In genomic region chr7:105012503-105013282, GRCh38 we compare ENCODE assay signal across 1 cellular context.
A peak's percentile ranks its signal among the peaks of the same experiment; 100 is the strongest.
TF ChIP-seq lines count a peak whose summit lies in the region.

No MANE protein-coding gene starts in this region.

TF ChIP-seq in HepG2, 621 proteins besides CTCF, POLR2A, EP300 and RAD21 (continued from another document and continues in another):
- peak; percentile 73 for TF ChIP-seq HMGXB3 (CRISPR knock-in tag; IDR thresholded peaks at IDR 0.05; ENCODE audit: borderline replicate concordance)
- TF ChIP-seq NFAT5 (CRISPR knock-in tag; IDR thresholded peaks at IDR 0.05) = 0 out of 2 replicates have a peak, but pooled peaks have one; percentile 15
- TF ChIP-seq MXI1 (IDR thresholded peaks at IDR 0.05; ENCODE audit: borderline replicate concordance, low read depth, low read length) = peak; percentile 52; the same call in 1 of the 3 replicates
- 0 out of 2 replicates have a peak, but pooled peaks have one; percentile 65 for TF ChIP-seq ZNF615 (CRISPR knock-in tag; IDR thresholded peaks at IDR 0.05; ENCODE audit: borderline replicate concordance)
- no peak for TF ChIP-seq FOXA1 (IDR thresholded peaks at IDR 0.05)
- TF ChIP-seq FOXA1 (CRISPR knock-in tag; IDR thresholded peaks at IDR 0.05) = peak; percentile 15; the same call in 1 of the 2 replicates
- 0 out of 2 replicates have a peak, but pooled peaks have one; percentile 81 for TF ChIP-seq HINFP (CRISPR knock-in tag; IDR thresholded peaks at IDR 0.05; ENCODE audit: low read depth)
- 0 out of 2 replicates have a peak, but pooled peaks have one; percentile 30 for TF ChIP-seq XBP1 (CRISPR knock-in tag; IDR thresholded peaks at IDR 0.05)
- TF ChIP-seq REL (CRISPR knock-in tag; conservative IDR thresholded peaks at IDR 0.05) = peak; percentile 73; the same call in 1 of the 2 replicates
- TF ChIP-seq SMAD9 (CRISPR knock-in tag; IDR thresholded peaks at IDR 0.05) = 0 out of 2 replicates have a peak, but pooled peaks have one; percentile 5
- peak; percentile 10; the same call in 1 of the 2 replicates for TF ChIP-seq ZBTB49 (CRISPR knock-in tag; IDR thresholded peaks at IDR 0.05; ENCODE audit: borderline replicate concordance)
- TF ChIP-seq AGO2 (optimal IDR thresholded peaks at IDR 0.05; ENCODE audit: low read depth, low read length) = peak; percentile 99
- TF ChIP-seq PHB2 (IDR thresholded peaks at IDR 0.05; ENCODE audit: partially characterized antibody) = no peak
- TF ChIP-seq NR2F1 (CRISPR knock-in tag; IDR thresholded peaks at IDR 0.05) = 0 out of 4 replicates have a peak, but pooled peaks of 1 of the 2 experiments have one; percentile 3
- TF ChIP-seq ZNF777 (CRISPR knock-in tag; IDR thresholded peaks at IDR 0.05) = no peak; the same call in none of the 2 replicates
- no peak for TF ChIP-seq CENPX (CRISPR knock-in tag; IDR thresholded peaks at IDR 0.05)
- peak; percentile 87 for TF ChIP-seq ZNF580 (CRISPR knock-in tag; IDR thresholded peaks at IDR 0.05; ENCODE audit: borderline replicate concordance, low read depth)
- no peak; the same call in 1 of the 2 replicates for TF ChIP-seq DMTF1 (CRISPR knock-in tag; IDR thresholded peaks at IDR 0.05)
- peak; percentile 69 for TF ChIP-seq ZEB1 (IDR thresholded peaks at IDR 0.05; ENCODE audit: insufficient replicate concordance, low read depth)
- no peak for TF ChIP-seq FOXP1 (IDR thresholded peaks at IDR 0.05)
- peak; percentile 31; the same call in 1 of the 2 replicates for TF ChIP-seq FOXP1 (CRISPR knock-in tag; IDR thresholded peaks at IDR 0.05)
- TF ChIP-seq HOMEZ (CRISPR knock-in tag; IDR thresholded peaks at IDR 0.05; ENCODE audit: low read depth) = peak; percentile 24; the same call in 1 of the 2 replicates
- peak; percentile 60 for TF ChIP-seq HNRNPLL (IDR thresholded peaks at IDR 0.05; ENCODE audit: low read depth, low read length, poor library complexity, severe bottlenecking)
- peak; percentile 88 for TF ChIP-seq REPIN1 (CRISPR knock-in tag; IDR thresholded peaks at IDR 0.05; ENCODE audit: borderline replicate concordance, low read depth)
- TF ChIP-seq ZNF570 (CRISPR knock-in tag; IDR thresholded peaks at IDR 0.05; ENCODE audit: borderline replicate concordance) = no peak; the same call in 1 of the 2 replicates
- TF ChIP-seq U2AF2 (IDR thresholded peaks at IDR 0.05; ENCODE audit: low read depth, low read length) = no peak
- TF ChIP-seq ZFP1 (CRISPR knock-in tag; IDR thresholded peaks at IDR 0.05) = peak; percentile 64; the same call in 1 of the 2 replicates
- TF ChIP-seq ISL2 (CRISPR knock-in tag; IDR thresholded peaks at IDR 0.05) = peak; percentile 67; the same call in 1 of the 2 replicates
- TF ChIP-seq SPEN (CRISPR knock-in tag; IDR thresholded peaks at IDR 0.05; ENCODE audit: low read depth) = peak; percentile 92
- TF ChIP-seq GZF1 (CRISPR knock-in tag; IDR thresholded peaks at IDR 0.05) = peak; percentile 89; the same call in 1 of the 2 replicates
- TF ChIP-seq KLF11 (CRISPR knock-in tag; IDR thresholded peaks at IDR 0.05) = no peak
- no peak; the same call in 1 of the 2 replicates for TF ChIP-seq RXRB (CRISPR knock-in tag; IDR thresholded peaks at IDR 0.05; ENCODE audit: borderline replicate concordance)
- TF ChIP-seq BCLAF1 (IDR thresholded peaks at IDR 0.05) = no peak
- TF ChIP-seq POLR2AphosphoS5 (IDR thresholded peaks at IDR 0.05; ENCODE audit: low read depth, low read length) = peak; percentile 67
- TF ChIP-seq KDM5B (CRISPR knock-in tag; IDR thresholded peaks at IDR 0.05; ENCODE audit: borderline replicate concordance) = peak; percentile 77; the same call in 1 of the 2 replicates
